ENCODE assay signal across 17 cellular contexts in the genomic region with DNA sequence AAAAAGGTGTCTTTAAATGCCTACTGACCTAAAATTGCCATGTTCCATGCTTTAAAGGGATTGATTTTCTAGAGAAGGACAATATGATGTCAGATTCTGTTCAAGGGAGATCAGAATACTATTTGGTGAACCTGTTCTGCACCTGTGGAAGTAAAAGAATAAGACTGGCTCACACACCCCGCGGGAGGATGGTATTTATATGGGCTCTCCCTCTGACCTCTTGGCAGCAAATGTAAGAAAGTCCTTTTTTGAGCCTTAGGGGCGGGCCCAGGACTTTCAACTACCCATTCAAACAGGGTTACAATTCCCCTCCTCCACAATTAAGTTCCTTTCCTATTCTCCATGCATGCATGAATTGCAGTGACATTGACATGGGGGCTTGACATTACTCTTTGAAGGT. TPM values are rescaled to one million over a fixed set of nuclear protein-coding genes. Genes with fewer than 3 reads are reported as not detected.
DNase-seq lines count a peak whose midpoint lies in the region; ATAC-seq and TF ChIP-seq lines count a peak whose summit lies in the region.
"Had no signal": no experiment of that assay in that cellular context is flagged by ENCODE, and none has a peak within 500 bp of the region (broad histone marks: within the 10 kb centered on the region; RNA-seq: fewer than 3 reads in every experiment).

No MANE protein-coding gene starts in this region.

- no peak for TF ChIP-seq CTCF in CD4-positive, alpha-beta T cell (IDR thresholded peaks at IDR 0.05)
- no peak for TF ChIP-seq CTCF in mucosa of descending colon (IDR thresholded peaks at IDR 0.05)

- H3K27ac ChIP-seq in CD4-positive, alpha-beta T cell (ENCODE audit: low read depth, low read length): no peak overlapping the region
- H3K27ac ChIP-seq: A549 had no signal

- H3K36me3 ChIP-seq in mucosa of descending colon (ENCODE audit: low read depth): no peaks in the 10 kb centered on the region

- no peak overlapping the region for H3K4me3 Mint-ChIP-seq in activated naive CD4-positive, alpha-beta T cell treated with anti-CD3 and anti-CD28 coated beads for 36 hours
- no peak overlapping the region for H3K4me3 Mint-ChIP-seq in CD4-positive, alpha-beta T cell
- no peak overlapping the region for H3K4me3 Mint-ChIP-seq in activated T-helper 17 cell treated with anti-CD3 and anti-CD28 coated beads, Interleukin-2, amount 50 U/mL, for 72 hours

- no peak overlapping the region for H3K4me3 ChIP-seq in mucosa of descending colon
- H3K4me3 ChIP-seq: A549, HAP-1 had no signal

- peaks cover 17% of the 10 kb centered on the region for H3K4me1 ChIP-seq in mucosa of descending colon (ENCODE audit: low read depth)
- H3K4me1 ChIP-seq: A549, HAP-1 had no signal

- no peak for ATAC-seq in CD4-positive, alpha-beta T cell (ENCODE audit: poor library complexity)
- ATAC-seq in activated T-helper 17 cell treated with anti-CD3 and anti-CD28 coated beads, Interleukin-2, amount 50 U/mL, for 72 hours (replicated peaks): no peak
- ATAC-seq in mucosa of descending colon (peak; percentile 63), left lobe of liver (no peak)
- ATAC-seq: A549 had no signal

- no peaks in the 10 kb centered on the region for H3K9me3 Mint-ChIP-seq in activated naive CD4-positive, alpha-beta T cell treated with anti-CD3 and anti-CD28 coated beads for 36 hours
- no peaks in the 10 kb centered on the region for H3K9me3 Mint-ChIP-seq in CD4-positive, alpha-beta T cell
- no peaks in the 10 kb centered on the region for H3K9me3 Mint-ChIP-seq in activated T-helper 17 cell treated with anti-CD3 and anti-CD28 coated beads, Interleukin-2, amount 50 U/mL, for 72 hours

- POLR2A ChIA-PET in CD4-positive, alpha-beta T cell (lab: Charles Lee): interaction anchor here (0.7 kb wide), 1 partner anchor 17 kb away, joined by 3 read pairs; no protein-coding TSS in a partner anchor

- CTCF ChIA-PET in activated naive CD4-positive, alpha-beta T cell treated with anti-CD3 and anti-CD28 coated beads for 36 hours (lab: Charles Lee): interaction anchor here (1.1 kb wide), 1 partner anchor 27 kb away, joined by 3 read pairs; no protein-coding TSS in a partner anchor
- CTCF ChIA-PET in CD4-positive, alpha-beta T cell (lab: Charles Lee): interaction anchor here (1.4 to 2.7 kb wide), 3 partner anchors 16 to 147 kb away, joined by 3 to 9 read pairs (median 5); no protein-coding TSS in a partner anchor

- H3K27me3 Mint-ChIP-seq in activated naive CD4-positive, alpha-beta T cell treated with anti-CD3 and anti-CD28 coated beads for 36 hours (ENCODE audit: low read depth): no peaks in the 10 kb centered on the region
- no peaks in the 10 kb centered on the region for H3K27me3 Mint-ChIP-seq in CD4-positive, alpha-beta T cell
- no peaks in the 10 kb centered on the region for H3K27me3 Mint-ChIP-seq in activated T-helper 17 cell treated with anti-CD3 and anti-CD28 coated beads, Interleukin-2, amount 50 U/mL, for 72 hours

- intact Hi-C loops in activated naive CD4-positive, alpha-beta T cell treated with anti-CD3 and anti-CD28 coated beads for 36 hours (cut with micrococcal nuclease): no loop called here
- intact Hi-C loops in CD4-positive, alpha-beta T cell (cut with DNase I, micrococcal nuclease): no loop called here
- intact Hi-C loops in mucosa of descending colon (cut with DNase I, micrococcal nuclease): no loop called here

- no peaks in the 10 kb centered on the region for H3K27me3 ChIP-seq in CD4-positive, alpha-beta T cell (ENCODE audit: control insufficient read depth, insufficient read depth, low read length)

- H3K4me1 Mint-ChIP-seq in activated naive CD4-positive, alpha-beta T cell treated with anti-CD3 and anti-CD28 coated beads for 36 hours (ENCODE audit: low read depth): peaks cover 69% of the 10 kb centered on the region
- H3K4me1 Mint-ChIP-seq in CD4-positive, alpha-beta T cell (ENCODE audit: low read depth): peaks cover 68% of the 10 kb centered on the region
- H3K4me1 Mint-ChIP-seq in activated T-helper 17 cell treated with anti-CD3 and anti-CD28 coated beads, Interleukin-2, amount 50 U/mL, for 72 hours: peaks cover 42% of the 10 kb centered on the region

- DNase-seq in activated naive CD4-positive, alpha-beta T cell treated with anti-CD3 and anti-CD28 coated beads for 36 hours: no peak
- DNase-seq in activated naive CD4-positive, alpha-beta T cell treated with Interleukin-2 at 50 U/mL for 16 hours: no peak
- no peak for DNase-seq in CD4-positive, alpha-beta T cell
- peak in 1 of 3 donors; percentile 31 for DNase-seq in mucosa of descending colon
- no peak for DNase-seq in left lobe of liver (ENCODE audit: low spot score)
- DNase-seq in activated gamma-delta T cell (lab: John Stamatoyannopoulos, UW): no peak
- no peak for DNase-seq in DMS 273 treated with DMSO at 0.1 percent for 48 hours (lab: John Stamatoyannopoulos, UW)
- DNase-seq: Calu3, DMS79 treated with DMSO at 0.1 percent for 48 hours, Karpas-422, MM.1S, NCI-H1105, NCI-H187, NCI-H774 had no signal

- no peaks in the 10 kb centered on the region for H3K9me3 ChIP-seq in CD4-positive, alpha-beta T cell (ENCODE audit: control insufficient read depth, low read length)
- H3K9me3 ChIP-seq in mucosa of descending colon: no peaks in the 10 kb centered on the region
- H3K9me3 ChIP-seq: A549, HAP-1 had no signal

- H3K36me3 Mint-ChIP-seq in activated naive CD4-positive, alpha-beta T cell treated with anti-CD3 and anti-CD28 coated beads for 36 hours (ENCODE audit: low read depth): peaks cover 16% of the 10 kb centered on the region
- H3K36me3 Mint-ChIP-seq in CD4-positive, alpha-beta T cell (ENCODE audit: low read depth): peaks cover 60% of the 10 kb centered on the region
- H3K36me3 Mint-ChIP-seq in activated T-helper 17 cell treated with anti-CD3 and anti-CD28 coated beads, Interleukin-2, amount 50 U/mL, for 72 hours (ENCODE audit: low read depth): peaks cover 51% of the 10 kb centered on the region

- peak overlapping the region; percentile 11 for H3K27ac Mint-ChIP-seq in activated naive CD4-positive, alpha-beta T cell treated with anti-CD3 and anti-CD28 coated beads for 36 hours
- peak overlapping the region; percentile 24 for H3K27ac Mint-ChIP-seq in CD4-positive, alpha-beta T cell
- H3K27ac Mint-ChIP-seq in activated T-helper 17 cell treated with anti-CD3 and anti-CD28 coated beads, Interleukin-2, amount 50 U/mL, for 72 hours: peak overlapping the region; percentile 36

RNA-seq across cellular contexts. Expression of a gene that starts 42.1 kb away (rescaled TPM):
- total RNA-seq in activated naive CD4-positive, alpha-beta T cell treated with anti-CD3 and anti-CD28 coated beads for 36 hours: 100 to 1,000 TPM; 105 to 106 TPM
- 100 to 1,000 TPM; 119 to 121 TPM for total RNA-seq in CD4-positive, alpha-beta T cell
- total RNA-seq in activated T-helper 17 cell treated with anti-CD3 and anti-CD28 coated beads, Interleukin-2, amount 50 U/mL, for 72 hours: 100 to 1,000 TPM in 1 of 2 donors, 10 to 100 TPM in 1; 85.7 to 125 TPM
- total RNA-seq in mucosa of descending colon: 100 to 1,000 TPM; 131 to 159 (median 134) TPM
- 27.9 TPM for total RNA-seq in left lobe of liver

RNA-seq across cellular contexts. Expression of a gene that starts 55.5 kb away (rescaled TPM):
- total RNA-seq in activated naive CD4-positive, alpha-beta T cell treated with anti-CD3 and anti-CD28 coated beads for 36 hours: under 1 TPM; 0.64 to 0.74 TPM
- under 1 TPM; 0.14 to 0.19 TPM for total RNA-seq in CD4-positive, alpha-beta T cell
- total RNA-seq in activated T-helper 17 cell treated with anti-CD3 and anti-CD28 coated beads, Interleukin-2, amount 50 U/mL, for 72 hours: under 1 TPM; 0.26 to 0.42 TPM
- total RNA-seq in mucosa of descending colon (under 1 TPM in 1 of 3 donors, not detected in 2; 0.14 TPM), left lobe of liver (not detected)
